9 cellular contexts compared by ENCODE assay signal in the genomic region with DNA sequence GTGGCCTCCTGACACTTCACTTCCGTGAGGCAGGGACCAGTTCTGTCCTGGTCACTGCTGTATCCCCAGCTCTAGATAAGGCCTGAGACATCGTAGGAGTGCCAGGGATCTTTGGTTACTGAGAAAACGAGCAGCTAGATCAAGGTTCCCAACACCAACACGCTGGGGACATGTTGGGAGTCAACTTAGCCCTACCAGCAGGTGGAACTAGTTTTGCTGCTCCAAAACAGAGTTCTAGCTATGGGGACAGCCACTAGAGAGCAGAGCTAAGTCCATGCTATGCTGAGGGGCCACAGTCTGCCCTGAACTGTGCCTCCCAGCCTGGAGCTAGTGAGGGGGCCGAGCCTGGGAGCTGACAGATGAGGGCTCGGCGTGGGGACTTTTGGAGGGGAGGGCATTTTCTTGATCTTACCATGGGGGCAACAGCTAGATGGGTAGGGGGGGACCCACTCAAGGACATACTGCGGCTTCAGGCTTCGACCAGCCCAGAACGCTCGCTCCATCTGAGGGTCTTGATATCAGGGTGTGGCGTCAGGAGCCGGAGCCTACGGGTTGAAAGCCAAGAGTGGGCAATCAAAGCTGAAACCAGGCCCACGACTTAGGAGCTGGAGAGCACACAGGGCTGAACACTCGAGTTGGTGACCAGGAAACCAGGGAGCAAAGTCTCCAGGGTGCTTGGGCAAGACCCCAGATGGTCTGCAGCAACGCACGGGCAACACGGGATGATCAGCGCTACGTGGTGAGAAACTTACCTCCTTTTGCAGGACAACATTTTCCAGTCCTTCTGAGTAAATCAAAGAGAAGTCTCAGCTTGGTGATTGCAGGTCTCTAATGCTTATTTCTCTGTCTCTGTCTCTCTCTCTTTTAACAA. TPM values are rescaled to one million over a fixed set of nuclear protein-coding genes. Genes with fewer than 3 reads are reported as not detected.
DNase-seq lines count a peak whose midpoint lies in the region; ATAC-seq and TF ChIP-seq lines count a peak whose summit lies in the region.
"Had no signal": no experiment of that assay in that cellular context is flagged by ENCODE, and none has a peak within 500 bp of the region (broad histone marks: within the 10 kb centered on the region; RNA-seq: fewer than 3 reads in every experiment).

No MANE protein-coding gene starts in this region.

- H3K4me3 Mint-ChIP-seq in activated naive CD8-positive, alpha-beta T cell treated with anti-CD3 and anti-CD28 coated beads, Interleukin-2, amount 50 U/mL, for 24 hours, result peak overlapping the region; percentile 76
- H3K4me3 Mint-ChIP-seq in naive thymus-derived CD4-positive, alpha-beta T cell, result peak overlapping the region; percentile 78 to 90 (median 82)

- peak overlapping the region; percentile 66 for H3K27ac ChIP-seq in naive thymus-derived CD4-positive, alpha-beta T cell (ENCODE audit: low read depth, low read length)
- H3K27ac ChIP-seq: uterus had no signal

- H3K36me3 ChIP-seq in naive thymus-derived CD4-positive, alpha-beta T cell (ENCODE audit: control insufficient read depth in 2 of 3, insufficient read depth in 3 of 3, low read length in 3 of 3), result peaks cover 6 to 29% (median 15%) of the 10 kb centered on the region in 3 experiments
- H3K36me3 ChIP-seq: uterus had no signal

- H3K9me3 Mint-ChIP-seq in activated naive CD8-positive, alpha-beta T cell treated with anti-CD3 and anti-CD28 coated beads, Interleukin-2, amount 50 U/mL, for 24 hours, result peaks cover 15% of the 10 kb centered on the region
- peaks cover 0 to 17% (median 12%) of the 10 kb centered on the region in 11 donors for H3K9me3 Mint-ChIP-seq in naive thymus-derived CD4-positive, alpha-beta T cell

- DNase-seq in GM10248 (ENCODE audit: extremely low spot score) (peak; percentile 36), KBM-7 (peak; percentile 30), D341Med (ENCODE audit: low spot score) (no peak), kidney tubule cell (ENCODE audit: low spot score) (no peak), GOT3 (lab: John Stamatoyannopoulos, UW) (no peak)
- DNase-seq in activated naive CD8-positive, alpha-beta T cell treated with anti-CD3 and anti-CD28 coated beads, Interleukin-2, amount 50 U/mL, for 24 hours, result no peak
- peak in 1 of 9 donors; percentile 28 for DNase-seq in naive thymus-derived CD4-positive, alpha-beta T cell
- DNase-seq: midbrain, uterus had no signal

- CTCF ChIA-PET in GM10248 (lab: Yijun Ruan, JAX), result interaction anchor here (0.7 to 11.6 kb wide), 29 partner anchors 12 to 643 kb away, joined by 3 to 289 read pairs (median 4); partner anchors contain the start of genes CNEP1R1 and SNX20
- CTCF ChIA-PET in naive thymus-derived CD4-positive, alpha-beta T cell (lab: Charles Lee), result interaction anchor here (0.5 to 15.0 kb wide), 28 partner anchors 10 to 456 kb away, joined by 3 to 225 read pairs (median 6); partner anchors contain the start of genes CYLD and SNX20

- H3K4me1 ChIP-seq in naive thymus-derived CD4-positive, alpha-beta T cell (ENCODE audit: control insufficient read depth in 2 of 2, insufficient read depth in 2 of 2, low read length in 2 of 2), result peaks cover 17% of the 10 kb centered on the region in 2 donors
- H3K4me1 ChIP-seq: uterus had no signal

- H3K27me3 Mint-ChIP-seq in activated naive CD8-positive, alpha-beta T cell treated with anti-CD3 and anti-CD28 coated beads, Interleukin-2, amount 50 U/mL, for 24 hours, result no peaks in the 10 kb centered on the region
- no peaks in the 10 kb centered on the region for H3K27me3 Mint-ChIP-seq in naive thymus-derived CD4-positive, alpha-beta T cell

- intact Hi-C loops in naive thymus-derived CD4-positive, alpha-beta T cell (cut with micrococcal nuclease), result loop anchor here in 1 of 2 donors (1.0 to 2.0 kb wide), 3 partner anchors 14 to 121 kb away; partner anchors contain the start of gene SNX20

- in situ Hi-C loops in KBM-7 (cut with MboI; ENCODE audit: low pct_unique_long_range_greater_than_20kb, low sequenced_read_pairs), result loop anchor here (25.0 kb wide), 1 partner anchor 280 kb away; no protein-coding TSS in a partner anchor

- peaks cover 5 to 13% (median 9%) of the 10 kb centered on the region in 3 experiments for H3K9me3 ChIP-seq in naive thymus-derived CD4-positive, alpha-beta T cell (ENCODE audit: control insufficient read depth in 2 of 3, low read length in 3 of 3)

- no peaks in the 10 kb centered on the region for H3K27me3 ChIP-seq in naive thymus-derived CD4-positive, alpha-beta T cell (ENCODE audit: control insufficient read depth in 2 of 2, insufficient read depth in 2 of 2, low read length in 2 of 2)
- H3K27me3 ChIP-seq: uterus had no signal

- POLR2A ChIA-PET in GM10248 (lab: Yijun Ruan, JAX), result interaction anchor here (1.0 to 1.1 kb wide), 2 partner anchors 18 to 86 kb away, joined by 3 read pairs; no protein-coding TSS in a partner anchor
- POLR2A ChIA-PET in naive thymus-derived CD4-positive, alpha-beta T cell (lab: Charles Lee), result interaction anchor here (0.5 to 5.1 kb wide), 20 partner anchors 9 to 472 kb away, joined by 3 to 53 read pairs (median 4); partner anchors contain the start of genes CYLD and SNX20

- peak overlapping the region; percentile 50 for H3K27ac Mint-ChIP-seq in activated naive CD8-positive, alpha-beta T cell treated with anti-CD3 and anti-CD28 coated beads, Interleukin-2, amount 50 U/mL, for 24 hours
- peak overlapping the region; percentile 93 to 97 (median 95) for H3K27ac Mint-ChIP-seq in naive thymus-derived CD4-positive, alpha-beta T cell

- TF ChIP-seq CTCF in GM10248 (IDR thresholded peaks at IDR 0.05; ENCODE audit: control extremely low read depth, extremely low read depth, low read depth, missing control alignments), result peak; percentile 47

- H3K36me3 Mint-ChIP-seq in activated naive CD8-positive, alpha-beta T cell treated with anti-CD3 and anti-CD28 coated beads, Interleukin-2, amount 50 U/mL, for 24 hours (ENCODE audit: low read depth), result peaks cover 20% of the 10 kb centered on the region
- peaks cover 14 to 64% (median 34%) of the 10 kb centered on the region in 5 donors for H3K36me3 Mint-ChIP-seq in naive thymus-derived CD4-positive, alpha-beta T cell

- no peak for ATAC-seq in activated naive CD8-positive, alpha-beta T cell treated with anti-CD3 and anti-CD28 coated beads, Interleukin-2, amount 50 U/mL, for 24 hours
- peak; percentile 36 for ATAC-seq in naive thymus-derived CD4-positive, alpha-beta T cell

- peaks cover 41% of the 10 kb centered on the region for H3K4me1 Mint-ChIP-seq in activated naive CD8-positive, alpha-beta T cell treated with anti-CD3 and anti-CD28 coated beads, Interleukin-2, amount 50 U/mL, for 24 hours
- H3K4me1 Mint-ChIP-seq in naive thymus-derived CD4-positive, alpha-beta T cell, result peaks cover 35 to 54% (median 52%) of the 10 kb centered on the region in 7 donors

- peak overlapping the region; percentile 32 for H3K4me3 ChIP-seq in naive thymus-derived CD4-positive, alpha-beta T cell (ENCODE audit: low read length)
- H3K4me3 ChIP-seq: uterus had no signal

RNA-seq across cellular contexts. Expression of gene SNX20, which starts 13.4 kb away (rescaled TPM):
- 10 to 100 TPM; 32.4 to 94.9 (median 70.8) TPM for total RNA-seq in naive thymus-derived CD4-positive, alpha-beta T cell
- polyA plus RNA-seq in naive thymus-derived CD4-positive, alpha-beta T cell, result 10 to 100 TPM; 62.6 to 96.1 TPM

RNA-seq across cellular contexts. Expression of gene NOD2, which starts 25.7 kb away (rescaled TPM):
- 10 to 100 TPM in 2 of 5 experiments, 1 to 10 TPM in 1, under 1 TPM in 2; 0.49 to 40.5 (median 4.8) TPM for total RNA-seq in naive thymus-derived CD4-positive, alpha-beta T cell
- under 1 TPM; 0.06 TPM for polyA plus RNA-seq in naive thymus-derived CD4-positive, alpha-beta T cell

Comparison
In these comparisons a context has a peak if more than half of its experiments do, and no peak if none do; other contexts are left out.
1. DNase-seq: peak in GM10248 (single experiment) and KBM-7 (single experiment); none in activated naive CD8-positive, alpha-beta T cell treated with anti-CD3 and anti-CD28 coated beads, Interleukin-2, amount 50 U/mL, for 24 hours (single experiment), D341Med (single experiment), kidney tubule cell (single experiment) and GOT3 (single experiment).